ENCODE assay signal across 1 cellular context in genomic region chr11:12761029-12761428, GRCh38.
TF ChIP-seq lines count a peak whose summit lies in the region.

No MANE protein-coding gene starts in this region.

TF ChIP-seq in GM23338, 12 proteins besides CTCF, POLR2A, EP300 and RAD21 (continued from another document):
- TF ChIP-seq ZNF462 (CRISPR knock-in tag; IDR thresholded peaks at IDR 0.05) (no peak), JUNB (IDR thresholded peaks at IDR 0.05; ENCODE audit: unreplicated experiment) (no peak), EZH2phosphoT487 (IDR thresholded peaks at IDR 0.05; ENCODE audit: unreplicated experiment) (no peak), NANOG (IDR thresholded peaks at IDR 0.05; ENCODE audit: borderline replicate concordance) (no peak), ZNF114 (CRISPR knock-in tag; IDR thresholded peaks at IDR 0.05) (no peak)
